ENCODE assay signal across 8 cellular contexts in the genomic region with DNA sequence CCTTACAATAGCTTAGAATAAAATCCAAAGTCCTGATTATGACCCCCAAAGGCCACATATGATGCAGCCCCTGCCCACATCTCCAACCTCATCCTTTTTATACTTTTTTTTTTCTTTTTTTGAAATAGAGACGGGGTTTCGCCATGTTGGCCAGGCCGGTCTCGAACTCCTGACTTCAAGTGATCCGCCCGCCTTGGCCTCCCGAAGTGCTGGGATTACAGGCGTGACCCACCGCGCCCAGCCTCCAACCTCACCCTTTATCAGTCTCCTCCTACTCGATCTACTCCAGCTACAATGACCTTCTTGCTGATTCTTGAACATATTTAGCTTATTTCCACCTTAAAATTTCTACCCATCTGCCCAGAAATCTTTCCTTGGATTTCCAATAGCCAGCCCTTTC. TPM values are rescaled to one million over a fixed set of nuclear protein-coding genes. Genes with fewer than 3 reads are reported as not detected.
DNase-seq lines count a peak whose midpoint lies in the region; ATAC-seq and TF ChIP-seq lines count a peak whose summit lies in the region.
"Had no signal": no experiment of that assay in that cellular context is flagged by ENCODE, and none has a peak within 500 bp of the region (broad histone marks: within the 10 kb centered on the region; RNA-seq: fewer than 3 reads in every experiment).

No MANE protein-coding gene starts in this region.

- H3K9ac ChIP-seq in SU-DHL-6 (ENCODE audit: low read length) (peak overlapping the region; percentile 82), skeletal muscle satellite cell (ENCODE audit: low read depth, low read length) (peak overlapping the region; percentile 92)

- in situ Hi-C loops in HAP-1 (cut with MboI; ENCODE audit: low sequenced_read_pairs) = no loop called here

- H3K27me3 ChIP-seq in HAP-1 (ENCODE audit: low read depth) (no peaks in the 10 kb centered on the region), SU-DHL-6 (ENCODE audit: low read length) (no peaks in the 10 kb centered on the region), skeletal muscle satellite cell (ENCODE audit: control insufficient read depth, insufficient read depth, low read length) (no peaks in the 10 kb centered on the region)

- H3K79me2 ChIP-seq in SU-DHL-6 (ENCODE audit: insufficient read depth, low read length) = peaks cover 58% of the 10 kb centered on the region

- peaks cover 6% of the 10 kb centered on the region; the same call in 1 of the 2 replicates for H4K20me1 ChIP-seq in SU-DHL-6 (ENCODE audit: low read depth, low read length)

- TF ChIP-seq CTCF in SU-DHL-6 (IDR thresholded peaks at IDR 0.05; ENCODE audit: insufficient read depth, low read length, poor library complexity, severe bottlenecking) = no peak
- no peak for TF ChIP-seq CTCF in foreskin fibroblast (IDR thresholded peaks at IDR 0.05; ENCODE audit: low read depth, low read length)

- H3K36me3 ChIP-seq in HAP-1 (replicated peaks) (peaks cover 37% of the 10 kb centered on the region), SU-DHL-6 (ENCODE audit: low read length) (no peaks in the 10 kb centered on the region), skeletal muscle satellite cell (ENCODE audit: insufficient read depth, low read length) (peaks cover 9% of the 10 kb centered on the region)

- H3K9me3 ChIP-seq in HAP-1 (no peaks in the 10 kb centered on the region), SU-DHL-6 (ENCODE audit: insufficient read depth, low read length) (no peaks in the 10 kb centered on the region), skeletal muscle satellite cell (replicated peaks; ENCODE audit: low read length) (no peaks in the 10 kb centered on the region)

- ATAC-seq in GM18873 (IDR thresholded peaks at IDR 0.05; ENCODE audit: low FRiP score, unreplicated experiment) = no peak

- H3K4me3 ChIP-seq in HAP-1 = peak overlapping the region; percentile 56
- peak overlapping the region; percentile 73 for H3K4me3 ChIP-seq in SU-DHL-6 (ENCODE audit: insufficient read depth, low read length, poor library complexity, severe bottlenecking)
- H3K4me3 ChIP-seq in foreskin fibroblast (ENCODE audit: low read depth in 1 of 2, low read length in 2 of 2) = peak overlapping the region; percentile 81 to 93
- peak overlapping the region; percentile 87 for H3K4me3 ChIP-seq in skeletal muscle satellite cell (ENCODE audit: low read length)

- peaks cover 6% of the 10 kb centered on the region; the same call in 1 of the 2 replicates for H3F3A ChIP-seq in SU-DHL-6 (ENCODE audit: insufficient read depth)

- H3K4me2 ChIP-seq in SU-DHL-6 (ENCODE audit: low read depth, low read length, poor library complexity, severe bottlenecking) (peak overlapping the region; percentile 76), skeletal muscle satellite cell (ENCODE audit: low read length) (peak overlapping the region; percentile 80)

- H3K27ac ChIP-seq in SU-DHL-6 (ENCODE audit: low read depth, low read length) = no peak overlapping the region

- DNase-seq in HAP-1 (ENCODE audit: low spot score in 2 of 2) (no peak), foreskin fibroblast (peak in 1 of 2 donors; percentile 15), mesenteric fat pad (ENCODE audit: low spot score) (no peak)
- DNase-seq in activated CD8-positive, alpha-beta memory T cell treated with anti-CD3 and anti-CD28 coated beads, Interleukin-2, amount 50 U/mL, for 48 hours = no peak
- DNase-seq: NCI-H1436 treated with DMSO at 0.1 percent for 48 hours had no signal

- H2AFZ ChIP-seq in SU-DHL-6 (ENCODE audit: low read depth, low read length, severe bottlenecking) = no peak overlapping the region

- H3K4me1 ChIP-seq in HAP-1 (peaks cover 4% of the 10 kb centered on the region), skeletal muscle satellite cell (ENCODE audit: control insufficient read depth, insufficient read depth, low read length) (peaks cover 12% of the 10 kb centered on the region)

- H3K9me2 ChIP-seq in SU-DHL-6 (replicated peaks; ENCODE audit: insufficient read depth, low read length) = no peaks in the 10 kb centered on the region

RNA-seq across cellular contexts. Expression of gene MAPKAPK5, which starts 1.2 kb away (rescaled TPM):
- 31.2 and 31.9 TPM in 2 replicates for total RNA-seq in skeletal muscle satellite cell (2012; rRNA removed)
- total RNA-seq in mesenteric fat pad = 43.5 TPM
